In the genomic region with DNA sequence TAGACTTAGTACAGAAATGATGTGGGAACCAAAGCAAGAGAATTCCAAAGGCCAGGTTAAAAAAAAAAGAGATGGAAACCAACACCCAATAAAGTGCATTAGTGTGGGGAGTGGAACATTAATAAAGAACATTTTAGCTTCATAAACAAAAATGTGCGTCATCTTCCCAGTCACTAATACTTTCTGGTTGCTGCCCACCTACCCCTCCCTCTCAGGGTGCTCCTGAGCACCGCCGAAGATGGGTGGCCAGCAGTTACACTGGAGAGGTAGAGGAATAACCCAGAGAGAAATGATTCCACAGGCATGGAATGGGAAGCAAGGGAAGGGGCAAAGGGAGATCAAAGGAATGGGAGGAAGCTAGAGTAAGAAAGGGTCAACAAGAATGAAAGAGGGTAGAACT, we compare ENCODE assay signal across 13 cellular contexts. TPM values are rescaled to one million over a fixed set of nuclear protein-coding genes. Genes with fewer than 3 reads are reported as not detected.
DNase-seq lines count a peak whose midpoint lies in the region; ATAC-seq and TF ChIP-seq lines count a peak whose summit lies in the region.
"Had no signal": no experiment of that assay in that cellular context is flagged by ENCODE, and none has a peak within 500 bp of the region (broad histone marks: within the 10 kb centered on the region; RNA-seq: fewer than 3 reads in every experiment).

No MANE protein-coding gene starts in this region.

- H3K9me3 ChIP-seq in HEK293 (ENCODE audit: control insufficient read depth, insufficient read depth, low read depth, low read length), result no peaks in the 10 kb centered on the region
- H3K9me3 ChIP-seq in SK-N-MC (ENCODE audit: low read depth, low read length), result no peaks in the 10 kb centered on the region
- no peaks in the 10 kb centered on the region for H3K9me3 ChIP-seq in hepatocyte (ENCODE audit: low read depth)
- H3K9me3 ChIP-seq: mucosa of descending colon had no signal

- no peaks in the 10 kb centered on the region for H4K20me1 ChIP-seq in hepatocyte (ENCODE audit: insufficient read depth, poor library complexity, severe bottlenecking)

- DNase-seq in SK-N-MC (ENCODE audit: low read depth, low spot score) (no peak), hepatocyte (ENCODE audit: low spot score) (peak; percentile 28), midbrain (lab: John Stamatoyannopoulos, UW) (no peak), COR-L47 (lab: John Stamatoyannopoulos, UW) (no peak)
- DNase-seq: activated CD8-positive, alpha-beta T cell treated with anti-CD3 and anti-CD28 coated beads, Interleukin-2, amount 10 ng/mL, durations not matched to agents 7 days and 5 days; activated gamma-delta T cell treated with Interleukin-2 at 50 U/mL for 16 hours; KG1; mucosa of descending colon; NCI-H2081 treated with DMSO at 0.1 percent for 48 hours; right cardiac atrium had no signal

- no peak for ATAC-seq in GM21423 (IDR thresholded peaks at IDR 0.05; ENCODE audit: unreplicated experiment)
- ATAC-seq: activated CD8-positive, alpha-beta T cell treated with anti-CD3 and anti-CD28 coated beads, Interleukin-2, amount 10 ng/mL, durations not matched to agents 7 days and 5 days; mucosa of descending colon; right cardiac atrium had no signal

- H3K4me3 ChIP-seq in HEK293 (ENCODE audit: low read depth, low read length), result no peak overlapping the region
- H3K4me3 ChIP-seq in SK-N-MC, result no peak overlapping the region; the same call in 1 of the 2 replicates
- H3K4me3 ChIP-seq in hepatocyte, result peak overlapping the region; percentile 8
- H3K4me3 ChIP-seq: mucosa of descending colon had no signal

- CTCF ChIA-PET in HEK293 (lab: Yijun Ruan, JAX), result interaction anchor here (0.7 to 2.1 kb wide), 6 partner anchors 15 to 268 kb away, joined by 3 to 23 read pairs (median 4); partner anchors contain the start of gene FXR2

- no peak overlapping the region for H3K27ac ChIP-seq in HEK293 (ENCODE audit: extremely low read depth, low read depth, low read length)
- H3K27ac ChIP-seq in SK-N-MC, result peak overlapping the region; percentile 99
- H3K27ac ChIP-seq in hepatocyte, result peak overlapping the region; percentile 97
- H3K27ac ChIP-seq in temporal lobe (ENCODE audit: low read depth, low read length), result peak overlapping the region; percentile 0

- H3K4me2 ChIP-seq in hepatocyte, result peak overlapping the region; percentile 73

- no peak overlapping the region for H3K9ac ChIP-seq in SK-N-MC (ENCODE audit: insufficient read length)

- H2AFZ ChIP-seq in hepatocyte, result no peak overlapping the region

- H3K9me2 ChIP-seq in hepatocyte (replicated peaks; ENCODE audit: insufficient read depth), result no peaks in the 10 kb centered on the region

- WGBS in hepatocyte (ENCODE audit: low lambda C conversion rate, missing lambda C conversion rate), result 55% methylated on average over 3 of the region's 3 CpGs

- H3K36me3 ChIP-seq in HEK293 (ENCODE audit: control insufficient read depth in 2 of 2, insufficient read depth in 1 of 2, low read length in 2 of 2) (peaks cover 29 to 46% of the 10 kb centered on the region in 2 experiments), SK-N-MC (ENCODE audit: insufficient read depth, low read length) (peaks cover 9% of the 10 kb centered on the region; the same call in 1 of the 2 replicates), hepatocyte (replicated peaks; ENCODE audit: insufficient read depth, low read depth) (no peaks in the 10 kb centered on the region)

- POLR2A ChIA-PET in HEK293 (lab: Yijun Ruan, JAX), result interaction anchor here (0.5 kb wide), 1 partner anchor 272 kb away, joined by 4 read pairs; no protein-coding TSS in a partner anchor

- H3K79me2 ChIP-seq in hepatocyte, result peaks cover 35% of the 10 kb centered on the region

- H3K4me1 ChIP-seq in HEK293 (ENCODE audit: control insufficient read depth, insufficient read depth, low read length) (peaks cover 11% of the 10 kb centered on the region), hepatocyte (ENCODE audit: insufficient read depth) (peaks cover 34% of the 10 kb centered on the region)

- H3K27me3 ChIP-seq in hepatocyte, result no peaks in the 10 kb centered on the region

- no peak for TF ChIP-seq CTCF in HEK293 (tag by site-specific recombination; IDR thresholded peaks at IDR 0.05)
- no peak for TF ChIP-seq CTCF in hepatocyte (IDR thresholded peaks at IDR 0.05; ENCODE audit: poor library complexity)

TF ChIP-seq in HEK293, 187 proteins besides CTCF, POLR2A, EP300 and RAD21:
- TF ChIP-seq YY2 (tag by site-specific recombination; IDR thresholded peaks at IDR 0.05) (no peak), ZNF366 (tag by site-specific recombination; conservative IDR thresholded peaks at IDR 0.05) (0 out of 2 replicates have a peak, but pooled peaks have one; percentile 22)

RNA-seq across cellular contexts. Expression of gene CHD3, which starts 6.0 kb away (rescaled TPM):
- total RNA-seq in hepatocyte (65.6 and 75.3 TPM in 2 replicates), temporal lobe (285 TPM)
- polyA plus RNA-seq in hepatocyte, result 41.2 and 49.4 TPM in 2 replicates

RNA-seq across cellular contexts. Expression of gene CYB5D1, which starts 24.8 kb away (rescaled TPM):
- total RNA-seq in hepatocyte (9.1 and 14.1 TPM in 2 replicates), temporal lobe (9.6 TPM)
- 12.2 and 15.1 TPM in 2 replicates for polyA plus RNA-seq in hepatocyte

RNA-seq across cellular contexts. Expression of gene NAA38, which starts 25.3 kb away (rescaled TPM):
- total RNA-seq in hepatocyte (49.2 and 66.0 TPM in 2 replicates), temporal lobe (25.8 TPM)
- 147 and 154 TPM in 2 replicates for polyA plus RNA-seq in hepatocyte

RNA-seq across cellular contexts. Expression of gene TMEM88, which starts 27.8 kb away (rescaled TPM):
- 59.6 and 73.3 TPM in 2 replicates for total RNA-seq in hepatocyte
- polyA plus RNA-seq in hepatocyte, result 241 and 328 TPM in 2 replicates
- total RNA-seq in temporal lobe, result 0.49 TPM

RNA-seq across cellular contexts. Expression of gene RNF227, which starts 33.5 kb away (rescaled TPM):
- 2.9 and 3.5 TPM in 2 replicates for total RNA-seq in hepatocyte
- 2.5 and 4.8 TPM in 2 replicates for polyA plus RNA-seq in hepatocyte
- total RNA-seq in temporal lobe, result 10.8 TPM
